In the genomic region with DNA sequence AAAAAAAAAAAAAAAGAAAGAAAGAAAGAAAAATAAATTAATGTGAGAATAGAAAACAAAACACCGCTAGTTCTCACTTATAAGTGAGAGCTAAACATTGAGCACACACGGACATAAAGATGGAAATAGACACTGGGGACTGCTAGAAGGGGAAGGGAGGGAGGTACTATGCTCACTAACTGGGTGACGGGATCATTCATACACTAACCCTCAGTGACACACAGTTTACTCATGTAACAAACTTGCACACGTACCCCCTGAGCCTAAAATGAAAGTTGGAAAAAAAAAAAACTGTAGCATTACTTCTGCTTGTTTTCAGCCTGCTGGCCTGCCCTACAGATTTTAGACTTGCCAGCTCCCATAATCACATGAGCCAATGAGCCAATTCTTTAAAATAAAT, we compare ENCODE assay signal across 25 cellular contexts. TPM values are rescaled to one million over a fixed set of nuclear protein-coding genes. Genes with fewer than 3 reads are reported as not detected.
DNase-seq lines count a peak whose midpoint lies in the region; ATAC-seq, FAIRE-seq and TF ChIP-seq lines count a peak whose summit lies in the region.
"Had no signal": no experiment of that assay in that cellular context is flagged by ENCODE, and none has a peak within 500 bp of the region (broad histone marks: within the 10 kb centered on the region; RNA-seq: fewer than 3 reads in every experiment).

No MANE protein-coding gene starts in this region.

- TF ChIP-seq CTCF in IMR-90 (conservative IDR thresholded peaks at IDR 0.05; ENCODE audit: low read depth, low read length): no peak
- TF ChIP-seq CTCF in astrocyte of the spinal cord (IDR thresholded peaks at IDR 0.05; ENCODE audit: low read depth, low read length): no peak
- TF ChIP-seq CTCF in MM.1S (IDR thresholded peaks at IDR 0.05; ENCODE audit: low read length): no peak

- H3K36me3 ChIP-seq in IMR-90 (ENCODE audit: control insufficient read depth, insufficient read depth, low read length) (no peaks in the 10 kb centered on the region), MM.1S (replicated peaks; ENCODE audit: insufficient read depth, low read length) (no peaks in the 10 kb centered on the region)

- H3K9me3 Mint-ChIP-seq in activated CD4-positive, alpha-beta T cell treated with anti-CD3 and anti-CD28 coated beads, Interleukin-2, amount 10 ng/mL, durations not matched to agents 7 days and 5 days: no peaks in the 10 kb centered on the region
- H3K9me3 Mint-ChIP-seq: activated B cell treated with CpG ODN at 0.5 μM for 24 hours; activated naive CD4-positive, alpha-beta T cell treated with anti-CD3 and anti-CD28 coated beads, Interleukin-2, amount 10 ng/mL, durations not matched to agents 7 days and 5 days; activated T-helper 1 cell treated with anti-CD3 and anti-CD28 coated beads, Interleukin-12 subunit alpha, Interleukin-12 subunit beta, Interleukin-2, Interleukin-4 antibody, amounts not matched to agents 30 ng/mL and 10 ng/mL and 1 ng/mL, durations not matched to agents 14 hours and 24 hours and 36 hours; GM23338; IgD-negative memory B cell; naive B cell had no signal

- peaks cover 16% of the 10 kb centered on the region for H3K36me3 Mint-ChIP-seq in activated CD4-positive, alpha-beta T cell treated with anti-CD3 and anti-CD28 coated beads, Interleukin-2, amount 10 ng/mL, durations not matched to agents 7 days and 5 days (ENCODE audit: low read depth)
- H3K36me3 Mint-ChIP-seq: naive B cell had no signal

- no peak overlapping the region for H3K4ac ChIP-seq in IMR-90 (ENCODE audit: low read depth, low read length)

- in situ Hi-C loops in IMR-90 (cut with MboI; ENCODE audit: low sequenced_read_pairs): no loop called here
- in situ Hi-C loops in astrocyte of the spinal cord (cut with HindIII; ENCODE audit: low sequenced_read_pairs): no loop called here

- peak; percentile 87 for ATAC-seq in IMR-90 (ENCODE audit: low read depth)
- ATAC-seq: GM23338, left lung, Right ventricle myocardium inferior, upper lobe of right lung had no signal

- no peak overlapping the region for H2BK20ac ChIP-seq in IMR-90 (ENCODE audit: low read depth, low read length)

- H3K27ac ChIP-seq in IMR-90 (ENCODE audit: insufficient read depth, low read length) (no peak overlapping the region), MM.1S (ENCODE audit: low read length) (no peak overlapping the region)
- H3K27ac ChIP-seq: C4-2B, dorsolateral prefrontal cortex, left lung, upper lobe of right lung had no signal

- H3K27me3 Mint-ChIP-seq in activated CD4-positive, alpha-beta T cell treated with anti-CD3 and anti-CD28 coated beads, Interleukin-2, amount 10 ng/mL, durations not matched to agents 7 days and 5 days: no peaks in the 10 kb centered on the region
- H3K27me3 Mint-ChIP-seq: activated B cell treated with CpG ODN at 0.5 μM for 24 hours; activated naive CD4-positive, alpha-beta T cell treated with anti-CD3 and anti-CD28 coated beads, Interleukin-2, amount 10 ng/mL, durations not matched to agents 7 days and 5 days; IgD-negative memory B cell; naive B cell had no signal

- H3K27ac Mint-ChIP-seq in activated CD4-positive, alpha-beta T cell treated with anti-CD3 and anti-CD28 coated beads, Interleukin-2, amount 10 ng/mL, durations not matched to agents 7 days and 5 days: no peak overlapping the region
- H3K27ac Mint-ChIP-seq: activated B cell treated with CpG ODN at 0.5 μM for 24 hours; activated naive CD4-positive, alpha-beta T cell treated with anti-CD3 and anti-CD28 coated beads, Interleukin-2, amount 10 ng/mL, durations not matched to agents 7 days and 5 days; activated T-helper 1 cell treated with anti-CD3 and anti-CD28 coated beads, Interleukin-12 subunit alpha, Interleukin-12 subunit beta, Interleukin-2, Interleukin-4 antibody, amounts not matched to agents 30 ng/mL and 10 ng/mL and 1 ng/mL, durations not matched to agents 14 hours and 24 hours and 36 hours; GM23338 had no signal

- H3K4me1 ChIP-seq in IMR-90 (ENCODE audit: control insufficient read depth, insufficient read depth, low read length) (peaks cover 2% of the 10 kb centered on the region; the same call in 1 of the 2 replicates), MM.1S (ENCODE audit: low read length) (no peaks in the 10 kb centered on the region)
- H3K4me1 ChIP-seq: left lung, upper lobe of right lung had no signal

- no peak for TF ChIP-seq RAD21 in IMR-90 (IDR thresholded peaks at IDR 0.05; ENCODE audit: low read length)

- H2BK15ac ChIP-seq in IMR-90 (ENCODE audit: low read depth, low read length): no peak overlapping the region

- H3K9me1 ChIP-seq in IMR-90 (ENCODE audit: insufficient read depth, low read length): no peaks in the 10 kb centered on the region

- H3K9me2 ChIP-seq in MM.1S (replicated peaks; ENCODE audit: insufficient read depth, low read length): no peaks in the 10 kb centered on the region

- H2AFZ ChIP-seq in IMR-90 (replicated peaks; ENCODE audit: low read length, poor library complexity) (peak overlapping the region; percentile 49), MM.1S (ENCODE audit: low read length) (no peak overlapping the region)
- H2AFZ ChIP-seq: GM23338 had no signal

- H3F3A ChIP-seq in MM.1S (ENCODE audit: insufficient read depth, low read length): no peaks in the 10 kb centered on the region

- no peaks in the 10 kb centered on the region for H3K9me3 ChIP-seq in IMR-90 (ENCODE audit: control insufficient read depth, insufficient read depth, low read length)
- no peaks in the 10 kb centered on the region for H3K9me3 ChIP-seq in MM.1S (replicated peaks; ENCODE audit: insufficient read depth, low read length)
- H3K9me3 ChIP-seq: left lung, upper lobe of right lung had no signal

- POLR2A ChIA-PET in IMR-90 (lab: Charles Lee; ENCODE audit: unreplicated experiment): no interaction called here
- POLR2A ChIA-PET in activated CD4-positive, alpha-beta T cell treated with anti-CD3 and anti-CD28 coated beads, Interleukin-2, amount 10 ng/mL, durations not matched to agents 7 days and 5 days (lab: Charles Lee): no interaction called here

- no CpG with 5 or more reads among the region's 4 CpGs for WGBS in IMR-90 (ENCODE audit: extremely low coverage in 2 of 2, insufficient read length in 1 of 2), 2 experiments

- H3K79me2 ChIP-seq in MM.1S (ENCODE audit: low read length): no peaks in the 10 kb centered on the region

- dilution Hi-C loops in IMR-90 (cut with HindIII; ENCODE audit: low sequenced_read_pairs, unreplicated experiment): no loop called here

- peak overlapping the region; percentile 82; the same call in 1 of the 2 replicates for H3K14ac ChIP-seq in IMR-90 (replicated peaks; ENCODE audit: low read depth, low read length)

- H3K9ac ChIP-seq in IMR-90 (ENCODE audit: low read depth, low read length): no peak overlapping the region
- H3K9ac ChIP-seq in MM.1S (ENCODE audit: low read length): no peak overlapping the region

- no peak overlapping the region for H4K5ac ChIP-seq in IMR-90 (ENCODE audit: low read depth, low read length)

- H2AK9ac ChIP-seq in IMR-90 (replicated peaks; ENCODE audit: low read depth, low read length, poor library complexity): no peak overlapping the region

- H3K4me2 ChIP-seq in IMR-90 (ENCODE audit: low read depth, low read length) (peak overlapping the region; percentile 27; the same call in 1 of the 2 replicates), MM.1S (ENCODE audit: low read depth, low read length) (no peak overlapping the region)
- H3K4me2 ChIP-seq: GM23338 had no signal

- H3K79me1 ChIP-seq in IMR-90 (ENCODE audit: low read depth in 1 of 2, low read length in 2 of 2): no peaks in the 10 kb centered on the region

- no peak overlapping the region for H2AK5ac ChIP-seq in IMR-90 (ENCODE audit: low read depth, low read length)

- H3K4me1 Mint-ChIP-seq in activated CD4-positive, alpha-beta T cell treated with anti-CD3 and anti-CD28 coated beads, Interleukin-2, amount 10 ng/mL, durations not matched to agents 7 days and 5 days: no peaks in the 10 kb centered on the region
- H3K4me1 Mint-ChIP-seq: activated B cell treated with CpG ODN at 0.5 μM for 24 hours; activated naive CD4-positive, alpha-beta T cell treated with anti-CD3 and anti-CD28 coated beads, Interleukin-2, amount 10 ng/mL, durations not matched to agents 7 days and 5 days; naive B cell had no signal

- peak overlapping the region; percentile 58 for H2BK5ac ChIP-seq in IMR-90 (ENCODE audit: low read depth, low read length, poor library complexity, severe bottlenecking)

- no peak for FAIRE-seq in GM12892 (lab: Jason Lieb, UNC)

- peak overlapping the region; percentile 79; the same call in 1 of the 2 replicates for H3K23ac ChIP-seq in IMR-90 (ENCODE audit: low read depth, low read length)

- H2BK120ac ChIP-seq in IMR-90 (ENCODE audit: low read depth, low read length): no peak overlapping the region

- H4K20me1 ChIP-seq in IMR-90 (ENCODE audit: insufficient read depth, low read length): no peaks in the 10 kb centered on the region
- no peaks in the 10 kb centered on the region for H4K20me1 ChIP-seq in MM.1S (ENCODE audit: insufficient read depth, low read length)

- H3K27me3 ChIP-seq in IMR-90 (ENCODE audit: control insufficient read depth, insufficient read depth, low read length) (no peaks in the 10 kb centered on the region), MM.1S (replicated peaks; ENCODE audit: insufficient read depth, low read length) (no peaks in the 10 kb centered on the region)
- H3K27me3 ChIP-seq: dorsolateral prefrontal cortex, left lung, upper lobe of right lung had no signal

- DNase-seq in Daoy (ENCODE audit: low read depth) (peak; percentile 77), IMR-90 (peak; percentile 86), astrocyte of the spinal cord (ENCODE audit: low read depth, low spot score) (peak; percentile 50), kidney tubule cell (ENCODE audit: low spot score) (peak; percentile 51), MM.1S (no peak), GM12892 (ENCODE audit: insufficient read length) (no peak), mesenteric fat pad (ENCODE audit: low spot score) (no peak)
- no peak for DNase-seq in activated CD4-positive, alpha-beta T cell treated with anti-CD3 and anti-CD28 coated beads, Interleukin-2, amount 10 ng/mL, durations not matched to agents 7 days and 5 days
- DNase-seq: activated B cell treated with CpG ODN at 0.5 μM for 24 hours; activated CD4-positive, alpha-beta T cell treated with anti-CD3 and anti-CD28 coated beads, Interleukin-2, amount 50 U/mL, for 4 hours; activated naive CD4-positive, alpha-beta T cell treated with anti-CD3 and anti-CD28 coated beads, Interleukin-2, amount 10 ng/mL, durations not matched to agents 7 days and 5 days; Calu3; central memory CD4-positive, alpha-beta T cell; dorsolateral prefrontal cortex; left lung; naive B cell; NCI-H774; occipital lobe; T1000; upper lobe of right lung had no signal

- H3K4me3 ChIP-seq in IMR-90 (ENCODE audit: insufficient read depth, low read depth, low read length) (no peak overlapping the region), astrocyte of the spinal cord (ENCODE audit: low read depth, low read length) (no peak overlapping the region), MM.1S (ENCODE audit: low read length) (no peak overlapping the region)
- H3K4me3 ChIP-seq: dorsolateral prefrontal cortex, GM23338, left lung, upper lobe of right lung had no signal

- BruUV-seq in IMR-90 (replicated peaks; lab: Mats Ljungman, UMichigan): no TSS peak

- H3K4me3 Mint-ChIP-seq in activated CD4-positive, alpha-beta T cell treated with anti-CD3 and anti-CD28 coated beads, Interleukin-2, amount 10 ng/mL, durations not matched to agents 7 days and 5 days: no peak overlapping the region
- H3K4me3 Mint-ChIP-seq: activated B cell treated with CpG ODN at 0.5 μM for 24 hours; activated naive CD4-positive, alpha-beta T cell treated with anti-CD3 and anti-CD28 coated beads, Interleukin-2, amount 10 ng/mL, durations not matched to agents 7 days and 5 days; activated T-helper 1 cell treated with anti-CD3 and anti-CD28 coated beads, Interleukin-12 subunit alpha, Interleukin-12 subunit beta, Interleukin-2, Interleukin-4 antibody, amounts not matched to agents 30 ng/mL and 10 ng/mL and 1 ng/mL, durations not matched to agents 14 hours and 24 hours and 36 hours; GM23338; IgD-negative memory B cell; naive B cell had no signal

- TF ChIP-seq POLR2A in IMR-90 (IDR thresholded peaks at IDR 0.05; ENCODE audit: low read depth, low read length): no peak
- TF ChIP-seq POLR2A in GM12892 (IDR thresholded peaks at IDR 0.05; ENCODE audit: low read depth, low read length): no peak

- intact Hi-C loops in IMR-90 (cut with micrococcal nuclease): no loop called here

- CTCF ChIA-PET in IMR-90 (lab: Yijun Ruan, JAX): interaction anchor here (0.6 to 1.0 kb wide), 5 partner anchors 10 to 773 kb away, joined by 3 to 6 read pairs (median 3); no protein-coding TSS in a partner anchor
- CTCF ChIA-PET in activated CD4-positive, alpha-beta T cell treated with anti-CD3 and anti-CD28 coated beads, Interleukin-2, amount 10 ng/mL, durations not matched to agents 7 days and 5 days (lab: Charles Lee): interaction anchor here (0.6 to 3.7 kb wide), 4 partner anchors 10 to 942 kb away, joined by 3 to 14 read pairs (median 4); partner anchors contain the start of gene PRMT5

- no peak overlapping the region for H4K91ac ChIP-seq in IMR-90 (ENCODE audit: insufficient read depth, low read depth, low read length)

- no peak overlapping the region for H3K18ac ChIP-seq in IMR-90 (ENCODE audit: low read depth, low read length)

- no peak overlapping the region for H3K56ac ChIP-seq in IMR-90 (ENCODE audit: extremely low read depth, insufficient read depth, low read length)

- H4K8ac ChIP-seq in IMR-90 (ENCODE audit: low read depth in 2 of 2, low read length in 2 of 2): peak overlapping the region in 1 of 2 experiments; percentile 66; a peak in 2 of 4 replicates

RNA-seq across cellular contexts. Expression of gene PRMT5, which starts 10.5 kb away (rescaled TPM):
- total RNA-seq in Daoy (2014; rRNA removed; shearing (Covaris generic)): 150 and 184 TPM in 2 replicates
- total RNA-seq in IMR-90 (2012; rRNA removed): 92.2 and 99.3 TPM in 2 replicates
- 136 and 152 TPM in 2 replicates for polyA plus RNA-seq in IMR-90 (2012; rRNA removed)
- polyA plus RNA-seq in IMR-90 (2012; cell fraction: cytosol; rRNA removed): 94.8 and 121 TPM in 2 replicates
- polyA plus RNA-seq in IMR-90 (2012; cell fraction: nucleus; rRNA removed; ENCODE audit: low replicate concordance): 94.0 and 146 TPM in 2 replicates
- polyA plus RNA-seq in GM12892 (2012; ENCODE audit: missing spikeins): 80.7 TPM
- 10 to 100 TPM; 52.6 to 56.8 TPM for total RNA-seq in activated CD4-positive, alpha-beta T cell treated with anti-CD3 and anti-CD28 coated beads, Interleukin-2, amount 10 ng/mL, durations not matched to agents 7 days and 5 days
- 54.8 TPM for total RNA-seq in mesenteric fat pad

RNA-seq across cellular contexts. Expression of gene HAUS4, which starts 17.2 kb away (rescaled TPM):
- 31.0 and 42.7 TPM in 2 replicates for total RNA-seq in Daoy (2014; rRNA removed; shearing (Covaris generic))
- 19.2 and 24.2 TPM in 2 replicates for total RNA-seq in IMR-90 (2012; rRNA removed)
- 13.5 and 16.9 TPM in 2 replicates for polyA plus RNA-seq in IMR-90 (2012; rRNA removed)
- 6.4 and 11.7 TPM in 2 replicates for polyA plus RNA-seq in IMR-90 (2012; cell fraction: cytosol; rRNA removed)
- 11.4 and 23.7 TPM in 2 replicates for polyA plus RNA-seq in IMR-90 (2012; cell fraction: nucleus; rRNA removed; ENCODE audit: low replicate concordance)
- 63.8 TPM for polyA plus RNA-seq in GM12892 (2012; ENCODE audit: missing spikeins)
- total RNA-seq in activated CD4-positive, alpha-beta T cell treated with anti-CD3 and anti-CD28 coated beads, Interleukin-2, amount 10 ng/mL, durations not matched to agents 7 days and 5 days: 10 to 100 TPM; 67.4 to 68.6 TPM
- total RNA-seq in mesenteric fat pad: 20.8 TPM

RNA-seq across cellular contexts. Expression of gene RBM23, which starts 20.7 kb away (rescaled TPM):
- total RNA-seq in Daoy (2014; rRNA removed; shearing (Covaris generic)): 105 and 120 TPM in 2 replicates
- 375 and 830 TPM in 2 replicates for total RNA-seq in IMR-90 (2012; rRNA removed)
- 43.4 and 44.7 TPM in 2 replicates for polyA plus RNA-seq in IMR-90 (2012; rRNA removed)
- polyA plus RNA-seq in IMR-90 (2012; cell fraction: cytosol; rRNA removed): 35.2 and 53.2 TPM in 2 replicates
- 61.2 and 73.0 TPM in 2 replicates for polyA plus RNA-seq in IMR-90 (2012; cell fraction: nucleus; rRNA removed; ENCODE audit: low replicate concordance)
- 30.0 TPM for polyA plus RNA-seq in GM12892 (2012; ENCODE audit: missing spikeins)
- total RNA-seq in activated CD4-positive, alpha-beta T cell treated with anti-CD3 and anti-CD28 coated beads, Interleukin-2, amount 10 ng/mL, durations not matched to agents 7 days and 5 days: 10 to 100 TPM; 79.0 to 79.6 TPM
- total RNA-seq in mesenteric fat pad: 53.8 TPM

RNA-seq across cellular contexts. Expression of gene AJUBA, which starts 42.7 kb away (rescaled TPM):
- 70.2 and 94.8 TPM in 2 replicates for total RNA-seq in Daoy (2014; rRNA removed; shearing (Covaris generic))
- total RNA-seq in IMR-90 (2012; rRNA removed) (57.2 and 67.6 TPM in 2 replicates), mesenteric fat pad (6.0 TPM)
- polyA plus RNA-seq in IMR-90 (2012; rRNA removed): 46.3 and 46.4 TPM in 2 replicates
- polyA plus RNA-seq in IMR-90 (2012; cell fraction: cytosol; rRNA removed): 31.5 and 33.3 TPM in 2 replicates
- 56.1 and 57.4 TPM in 2 replicates for polyA plus RNA-seq in IMR-90 (2012; cell fraction: nucleus; rRNA removed; ENCODE audit: low replicate concordance)
- 2.3 TPM for polyA plus RNA-seq in GM12892 (2012; ENCODE audit: missing spikeins)
- 1 to 10 TPM; 1.3 to 1.4 TPM for total RNA-seq in activated CD4-positive, alpha-beta T cell treated with anti-CD3 and anti-CD28 coated beads, Interleukin-2, amount 10 ng/mL, durations not matched to agents 7 days and 5 days

RNA-seq across cellular contexts. Expression of gene REM2, which starts 56.7 kb away (rescaled TPM):
- 0.74 TPM in 1 of 2 replicates, not detected in the other for total RNA-seq in Daoy (2014; rRNA removed; shearing (Covaris generic))
- total RNA-seq in IMR-90 (2012; rRNA removed): under 0.01 TPM in 2 replicates
- 0.07 TPM in 1 of 2 replicates, not detected in the other for polyA plus RNA-seq in IMR-90 (2012; rRNA removed)
- polyA plus RNA-seq in IMR-90 (2012; cell fraction: cytosol; rRNA removed): 0.04 TPM in 1 of 2 replicates, not detected in the other
- 0.52 and 0.69 TPM in 2 replicates for polyA plus RNA-seq in IMR-90 (2012; cell fraction: nucleus; rRNA removed; ENCODE audit: low replicate concordance)
- 0.98 TPM for polyA plus RNA-seq in GM12892 (2012; ENCODE audit: missing spikeins)
- total RNA-seq in activated CD4-positive, alpha-beta T cell treated with anti-CD3 and anti-CD28 coated beads, Interleukin-2, amount 10 ng/mL, durations not matched to agents 7 days and 5 days: under 1 TPM; 0.52 to 0.69 TPM
- total RNA-seq in mesenteric fat pad: 0.39 TPM
- total RNA-seq: Right ventricle myocardium inferior had no signal

Comparison
In these comparisons a context has a peak if more than half of its experiments do, and no peak if none do; other contexts are left out.
1. DNase-seq: peak in Daoy (single experiment), IMR-90 (single experiment), astrocyte of the spinal cord (single experiment) and kidney tubule cell (single experiment); none in MM.1S (single experiment), GM12892 (single experiment), activated CD4-positive, alpha-beta T cell treated with anti-CD3 and anti-CD28 coated beads, Interleukin-2, amount 10 ng/mL, durations not matched to agents 7 days and 5 days (single experiment) and mesenteric fat pad (single experiment).